In the genomic region with DNA sequence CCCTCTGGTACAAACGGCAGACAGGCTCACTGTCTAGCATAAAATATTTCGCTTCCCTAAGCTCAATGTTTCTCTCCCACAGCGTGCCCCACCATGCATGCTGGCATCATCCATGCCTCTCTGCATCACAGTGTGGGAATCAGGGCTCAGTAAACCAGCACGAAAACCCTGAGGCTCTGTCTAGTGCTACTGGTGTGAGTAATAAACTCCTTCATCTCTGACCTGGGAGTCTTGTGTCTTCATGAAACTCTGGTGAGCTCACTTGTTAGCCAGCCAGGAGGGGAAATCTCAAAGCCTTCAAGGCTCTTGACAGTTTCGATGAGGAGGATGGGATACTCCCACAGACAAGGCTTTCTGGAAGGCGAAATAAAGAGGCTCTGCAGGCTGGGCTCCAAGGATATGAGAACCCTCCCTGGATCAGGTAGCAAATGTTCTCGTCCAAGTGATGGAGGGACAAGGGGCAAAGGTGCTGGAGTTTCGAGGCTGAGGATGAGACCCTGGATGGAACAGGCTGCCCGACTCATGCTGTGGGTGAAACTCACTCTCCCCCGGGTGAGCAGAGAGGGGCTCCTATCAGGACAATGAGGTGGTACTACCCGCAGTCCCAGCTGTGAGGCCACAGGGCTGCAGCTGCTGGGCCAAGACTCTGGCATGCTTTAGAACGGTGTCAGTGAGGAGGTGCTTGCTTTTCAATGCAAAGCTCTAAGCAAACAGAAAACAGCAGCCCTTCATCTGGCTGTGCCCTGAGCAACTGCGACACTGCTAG, we compare ENCODE assay signal across 27 cellular contexts.
A peak's percentile ranks its signal among the peaks of the same experiment; 100 is the strongest.
DNase-seq lines count a peak whose midpoint lies in the region; ATAC-seq, FAIRE-seq and TF ChIP-seq lines count a peak whose summit lies in the region.
"Had no signal": no experiment of that assay in that cellular context is flagged by ENCODE, and none has a peak within 500 bp of the region (broad histone marks: within the 10 kb centered on the region; RNA-seq: fewer than 3 reads in every experiment).

No MANE protein-coding gene starts in this region.

- H2BK120ac ChIP-seq in trophoblast cell (ENCODE audit: insufficient read depth, low read length, poor library complexity) = no peak overlapping the region

- H3K9me3 ChIP-seq in trophoblast cell (ENCODE audit: insufficient read depth, low read depth, low read length) = no peaks in the 10 kb centered on the region
- H3K9me3 ChIP-seq in MM.1S (replicated peaks; ENCODE audit: insufficient read depth, low read length) = no peaks in the 10 kb centered on the region
- H3K9me3 ChIP-seq: esophagus squamous epithelium, gastrocnemius medialis, mucosa of descending colon, SK-N-SH, suprapubic skin had no signal

- no peak overlapping the region for H4K12ac ChIP-seq in trophoblast cell (ENCODE audit: low read depth, low read length)

- no peak for TF ChIP-seq CTCF in bronchial epithelial cell (IDR thresholded peaks at IDR 0.05; ENCODE audit: insufficient read depth, low read length, severe bottlenecking)
- TF ChIP-seq CTCF in MM.1S (IDR thresholded peaks at IDR 0.05; ENCODE audit: low read length) = no peak

- peaks cover 2 to 8% of the 10 kb centered on the region in 2 experiments for H3K4me1 ChIP-seq in trophoblast cell (ENCODE audit: control insufficient read depth in 1 of 2, insufficient read depth in 2 of 2, low read length in 2 of 2)
- no peaks in the 10 kb centered on the region for H3K4me1 ChIP-seq in MM.1S (ENCODE audit: low read length)
- H3K4me1 ChIP-seq: esophagus squamous epithelium, gastrocnemius medialis, suprapubic skin had no signal

- no peaks in the 10 kb centered on the region for H3K79me1 ChIP-seq in trophoblast cell (ENCODE audit: low read length)

- no peak for ATAC-seq in HG02870 (IDR thresholded peaks at IDR 0.05; ENCODE audit: unreplicated experiment)
- ATAC-seq: activated T-cell treated with anti-CD3 and anti-CD28 coated beads, Interleukin-2, amount 50 U/mL, for 72 hours; gastrocnemius medialis; mucosa of descending colon; natural killer cell treated with Interleukin-12 subunit alpha and Interleukin-12 subunit beta and Interleukin-15 and Interleukin-18, amount 100 ng/mL, for 72 hours had no signal

- no CpG with 5 or more reads among the region's 13 CpGs for WGBS in trophoblast cell (ENCODE audit: extremely low coverage, insufficient coverage, insufficient read length)

- no peak overlapping the region for H4K8ac ChIP-seq in trophoblast cell (ENCODE audit: low read depth, low read length)

- H3K36me3 ChIP-seq in bronchial epithelial cell (ENCODE audit: control insufficient read depth, insufficient read depth, low read length) (no peaks in the 10 kb centered on the region), trophoblast cell (ENCODE audit: control insufficient read depth in 1 of 2, insufficient read depth in 2 of 2, low read length in 2 of 2) (no peaks in the 10 kb centered on the region), MM.1S (replicated peaks; ENCODE audit: insufficient read depth, low read length) (no peaks in the 10 kb centered on the region)
- H3K36me3 ChIP-seq: esophagus squamous epithelium, gastrocnemius medialis, suprapubic skin had no signal

- H3K27me3 ChIP-seq in bronchial epithelial cell (ENCODE audit: control insufficient read depth, insufficient read depth, low read length) (no peaks in the 10 kb centered on the region), trophoblast cell (ENCODE audit: insufficient read depth, low read length) (no peaks in the 10 kb centered on the region), MM.1S (replicated peaks; ENCODE audit: insufficient read depth, low read length) (peaks cover 85% of the 10 kb centered on the region)
- H3K27me3 ChIP-seq: gastrocnemius medialis had no signal

- no peaks in the 10 kb centered on the region for H4K20me1 ChIP-seq in MM.1S (ENCODE audit: insufficient read depth, low read length)

- no peaks in the 10 kb centered on the region for H3K79me2 ChIP-seq in trophoblast cell (ENCODE audit: control insufficient read depth, insufficient read depth, low read length, poor library complexity)
- H3K79me2 ChIP-seq in MM.1S (ENCODE audit: low read length) = no peaks in the 10 kb centered on the region

- H3K9me2 ChIP-seq in MM.1S (replicated peaks; ENCODE audit: insufficient read depth, low read length) = no peaks in the 10 kb centered on the region
- H3K9me2 ChIP-seq: SK-N-SH had no signal

- H3K27ac ChIP-seq in trophoblast cell (ENCODE audit: low read depth, low read length) (no peak overlapping the region), MM.1S (ENCODE audit: low read length) (no peak overlapping the region)
- H3K27ac ChIP-seq: esophagus squamous epithelium, gastrocnemius medialis, skin epidermis, suprapubic skin had no signal

- no peak overlapping the region for H2BK5ac ChIP-seq in trophoblast cell (ENCODE audit: low read depth, low read length, poor library complexity)

- no peak overlapping the region for H3K14ac ChIP-seq in trophoblast cell (ENCODE audit: low read length)

- H3F3A ChIP-seq in MM.1S (ENCODE audit: insufficient read depth, low read length) = no peaks in the 10 kb centered on the region

- no peak overlapping the region for H2AK5ac ChIP-seq in trophoblast cell (ENCODE audit: low read length)

- H4K91ac ChIP-seq in trophoblast cell (ENCODE audit: low read depth, low read length) = no peak overlapping the region

- no peak overlapping the region for H3K23ac ChIP-seq in trophoblast cell (ENCODE audit: low read length)

- no peak overlapping the region for H3K4me3 ChIP-seq in bronchial epithelial cell (ENCODE audit: low read depth, low read length)
- no peak overlapping the region for H3K4me3 ChIP-seq in trophoblast cell (ENCODE audit: low read depth, low read length)
- no peak overlapping the region for H3K4me3 ChIP-seq in MM.1S (ENCODE audit: low read length)
- H3K4me3 ChIP-seq: esophagus squamous epithelium, gastrocnemius medialis, lung, mucosa of descending colon, skin epidermis, suprapubic skin had no signal

- H3K9ac ChIP-seq in trophoblast cell (ENCODE audit: low read length) = no peak overlapping the region
- no peak overlapping the region for H3K9ac ChIP-seq in MM.1S (ENCODE audit: low read length)
- H3K9ac ChIP-seq: SK-N-SH had no signal

- no peak overlapping the region for H3K18ac ChIP-seq in trophoblast cell (ENCODE audit: low read length)

- no peak overlapping the region for H2BK12ac ChIP-seq in trophoblast cell (ENCODE audit: low read length)

- FAIRE-seq in bronchial epithelial cell (lab: Jason Lieb, UNC) = no peak
- FAIRE-seq: endometrium, urothelium cell line had no signal

- H2AFZ ChIP-seq in trophoblast cell (ENCODE audit: insufficient read depth, low read length, poor library complexity) (no peak overlapping the region), MM.1S (ENCODE audit: low read length) (no peak overlapping the region)

- DNase-seq in NCI-H748 (lab: John Stamatoyannopoulos, UW; ENCODE audit: unreplicated experiment) = peak; percentile 46
- no peak for DNase-seq in NCI-H748 treated with DMSO at 0.1 percent for 48 hours (lab: John Stamatoyannopoulos, UW)
- peak; percentile 24 for DNase-seq in NCI-H1105 treated with DMSO at 0.1 percent for 48 hours (lab: John Stamatoyannopoulos, UW)
- peak; percentile 54 for DNase-seq in bronchial epithelial cell (ENCODE audit: low read depth)
- DNase-seq in trophoblast cell = peak; percentile 22 to 44
- DNase-seq in MM.1S = no peak
- no peak for DNase-seq in Kasumi-1 (lab: John Stamatoyannopoulos, UW)
- DNase-seq: activated CD4-positive, alpha-beta memory T cell treated with anti-CD3 and anti-CD28 coated beads for 36 hours; activated CD4-positive, CD25-positive, alpha-beta regulatory T cell treated with anti-CD3 and anti-CD28 coated beads, Interleukin-2, amount 50 U/mL, for 72 hours; activated naive CD4-positive, alpha-beta T cell treated with Interleukin-2 at 50 U/mL for 16 hours; activated T-cell treated with anti-CD3 and anti-CD28 coated beads, Interleukin-2, amount 50 U/mL, for 72 hours; Calu3; esophagus squamous epithelium; gastrocnemius medialis; mucosa of descending colon; NCI-H1930; NCI-H446; OCI-M1; SK-N-SH; stimulated activated naive CD4-positive, alpha-beta T cell had no signal

- no peak overlapping the region for H3K4me2 ChIP-seq in trophoblast cell (ENCODE audit: low read length)
- H3K4me2 ChIP-seq in MM.1S (ENCODE audit: low read depth, low read length) = no peak overlapping the region
- H3K4me2 ChIP-seq: SK-N-SH had no signal

- no peak overlapping the region for H3K4ac ChIP-seq in trophoblast cell (ENCODE audit: low read depth, low read length)

Comparison
In these comparisons a context has a peak if more than half of its experiments do, and no peak if none do; other contexts are left out.
1. DNase-seq: peak in NCI-H748 (single experiment), NCI-H1105 treated with DMSO at 0.1 percent for 48 hours (single experiment), bronchial epithelial cell (single experiment) and trophoblast cell (2 of 2); none in NCI-H748 treated with DMSO at 0.1 percent for 48 hours (single experiment), MM.1S (single experiment) and Kasumi-1 (0 of 2).